In the genomic region with DNA sequence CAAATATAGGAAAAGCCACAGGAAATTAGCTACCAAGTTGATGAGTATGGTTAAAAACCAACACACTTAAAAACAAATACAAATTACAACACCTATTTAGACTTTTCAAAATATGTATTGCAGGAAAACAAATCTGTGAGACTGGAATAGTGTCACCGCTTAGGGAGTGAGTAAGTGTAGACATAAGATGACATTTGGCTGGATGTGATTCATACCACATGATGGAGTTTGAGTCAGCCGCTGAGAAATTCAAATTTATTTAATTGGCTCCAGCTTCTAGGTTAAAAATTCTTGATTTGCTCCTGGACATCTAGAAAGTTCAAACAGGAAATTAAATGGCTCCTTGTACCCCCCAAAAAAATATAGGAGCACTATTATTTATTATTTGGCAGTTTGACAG, we compare ENCODE assay signal across 23 cellular contexts.
DNase-seq lines count a peak whose midpoint lies in the region; ATAC-seq, FAIRE-seq and TF ChIP-seq lines count a peak whose summit lies in the region.
"Had no signal": no experiment of that assay in that cellular context is flagged by ENCODE, and none has a peak within 500 bp of the region (broad histone marks: within the 10 kb centered on the region; RNA-seq: fewer than 3 reads in every experiment).

No MANE protein-coding gene starts in this region.

- H3K27me3 Mint-ChIP-seq in astrocyte (ENCODE audit: low read depth, unreplicated experiment): no peaks in the 10 kb centered on the region
- H3K27me3 Mint-ChIP-seq in activated CD8-positive, alpha-beta T cell treated with anti-CD3 and anti-CD28 coated beads, Interleukin-2, amount 10 ng/mL, durations not matched to agents 7 days and 5 days (ENCODE audit: low read depth): no peaks in the 10 kb centered on the region
- H3K27me3 Mint-ChIP-seq: activated CD4-positive, alpha-beta T cell treated with anti-CD3 and anti-CD28 coated beads for 36 hours; CD8-positive, alpha-beta memory T cell had no signal

- CTCF ChIA-PET in activated CD8-positive, alpha-beta T cell treated with anti-CD3 and anti-CD28 coated beads, Interleukin-2, amount 10 ng/mL, durations not matched to agents 7 days and 5 days (lab: Charles Lee): no interaction called here

- H3K4me1 Mint-ChIP-seq in astrocyte (ENCODE audit: low read depth, unreplicated experiment): peaks cover 10% of the 10 kb centered on the region
- H3K4me1 Mint-ChIP-seq in activated CD8-positive, alpha-beta T cell treated with anti-CD3 and anti-CD28 coated beads, Interleukin-2, amount 10 ng/mL, durations not matched to agents 7 days and 5 days (ENCODE audit: low read depth): no peaks in the 10 kb centered on the region
- H3K4me1 Mint-ChIP-seq: activated CD4-positive, alpha-beta T cell treated with anti-CD3 and anti-CD28 coated beads for 36 hours; CD8-positive, alpha-beta memory T cell; neural progenitor cell had no signal

- TF ChIP-seq CTCF in astrocyte (IDR thresholded peaks at IDR 0.05; ENCODE audit: insufficient read depth, low read depth, low read length) (no peak), foreskin keratinocyte (conservative IDR thresholded peaks at IDR 0.05) (no peak)

- H3K36me3 Mint-ChIP-seq in astrocyte (ENCODE audit: low read depth, unreplicated experiment): no peaks in the 10 kb centered on the region
- no peaks in the 10 kb centered on the region for H3K36me3 Mint-ChIP-seq in activated CD8-positive, alpha-beta T cell treated with anti-CD3 and anti-CD28 coated beads, Interleukin-2, amount 10 ng/mL, durations not matched to agents 7 days and 5 days (ENCODE audit: low read depth)
- H3K36me3 Mint-ChIP-seq: CD8-positive, alpha-beta memory T cell; neural progenitor cell had no signal

- H3K27me3 ChIP-seq in astrocyte (ENCODE audit: insufficient read depth, low read length) (no peaks in the 10 kb centered on the region), foreskin keratinocyte (no peaks in the 10 kb centered on the region)
- H3K27me3 ChIP-seq: gastroesophageal sphincter, left lung, neural progenitor cell, Peyer's patch, transverse colon had no signal

- H3K4me3 ChIP-seq in astrocyte (ENCODE audit: insufficient read depth, low read depth, low read length): no peak overlapping the region
- H3K4me3 ChIP-seq: gastroesophageal sphincter, GM12878, left lung, neural progenitor cell, Peyer's patch, transverse colon had no signal

- H3K4me2 ChIP-seq in astrocyte (ENCODE audit: low read length): no peak overlapping the region
- H3K4me2 ChIP-seq: neural progenitor cell had no signal

- ATAC-seq in foreskin keratinocyte: peak; percentile 82
- no peak for ATAC-seq in activated CD8-positive, alpha-beta T cell treated with anti-CD3 and anti-CD28 coated beads, Interleukin-2, amount 10 ng/mL, durations not matched to agents 7 days and 5 days
- ATAC-seq: activated CD4-positive, alpha-beta T cell treated with anti-CD3 and anti-CD28 coated beads for 36 hours; gastroesophageal sphincter; GM12878; left lung had no signal

- POLR2A ChIA-PET in activated CD8-positive, alpha-beta T cell treated with anti-CD3 and anti-CD28 coated beads, Interleukin-2, amount 10 ng/mL, durations not matched to agents 7 days and 5 days (lab: Charles Lee): no interaction called here

- no peak overlapping the region for H2AFZ ChIP-seq in astrocyte (ENCODE audit: low read depth, low read length)
- H2AFZ ChIP-seq: neural progenitor cell had no signal

- H3K4me3 Mint-ChIP-seq in astrocyte (ENCODE audit: unreplicated experiment): no peak overlapping the region
- H3K4me3 Mint-ChIP-seq in activated CD8-positive, alpha-beta T cell treated with anti-CD3 and anti-CD28 coated beads, Interleukin-2, amount 10 ng/mL, durations not matched to agents 7 days and 5 days: no peak overlapping the region
- H3K4me3 Mint-ChIP-seq: activated CD4-positive, alpha-beta T cell treated with anti-CD3 and anti-CD28 coated beads for 36 hours; CD8-positive, alpha-beta memory T cell; neural progenitor cell had no signal

- H3K4me1 ChIP-seq in astrocyte (ENCODE audit: insufficient read depth, low read length) (no peaks in the 10 kb centered on the region), foreskin keratinocyte (no peaks in the 10 kb centered on the region)
- H3K4me1 ChIP-seq: gastroesophageal sphincter, left lung, neural progenitor cell, Peyer's patch, transverse colon had no signal

- no peaks in the 10 kb centered on the region for H3K36me3 ChIP-seq in astrocyte (ENCODE audit: insufficient read depth, low read length)
- H3K36me3 ChIP-seq: gastroesophageal sphincter, left lung, neural progenitor cell, Peyer's patch, transverse colon had no signal

- DNase-seq in AG20443 (ENCODE audit: low spot score) (peak; percentile 5), HS-5 (ENCODE audit: low read depth) (peak; percentile 23), astrocyte (ENCODE audit: low read depth) (peak; percentile 34), foreskin keratinocyte (peak in 1 of 2 donors; percentile 20), NCI-H146 treated with DMSO at 0.1 percent for 48 hours (lab: John Stamatoyannopoulos, UW; ENCODE audit: unreplicated experiment) (no peak), ureter (ENCODE audit: low spot score) (no peak), NCI-H1048 (lab: John Stamatoyannopoulos, UW) (no peak)
- no peak for DNase-seq in activated CD8-positive, alpha-beta T cell treated with anti-CD3 and anti-CD28 coated beads, Interleukin-2, amount 10 ng/mL, durations not matched to agents 7 days and 5 days
- DNase-seq: activated CD4-positive, alpha-beta T cell treated with anti-CD3 and anti-CD28 coated beads for 36 hours; activated gamma-delta T cell treated with Interleukin-2 at 50 U/mL for 16 hours; anterior cingulate cortex; CD8-positive, alpha-beta memory T cell; left lung; NCI-H1694 treated with DMSO at 0.1 percent for 48 hours; NCI-H2227 treated with DMSO at 0.1 percent for 48 hours; Peyer's patch; stimulated activated naive CD4-positive, alpha-beta T cell; transverse colon had no signal

- no peaks in the 10 kb centered on the region for H3K79me2 ChIP-seq in astrocyte (ENCODE audit: insufficient read depth, low read length)

- no peaks in the 10 kb centered on the region for H3K9me3 Mint-ChIP-seq in astrocyte (ENCODE audit: unreplicated experiment)
- H3K9me3 Mint-ChIP-seq in activated CD8-positive, alpha-beta T cell treated with anti-CD3 and anti-CD28 coated beads, Interleukin-2, amount 10 ng/mL, durations not matched to agents 7 days and 5 days (ENCODE audit: insufficient read depth): no peaks in the 10 kb centered on the region
- H3K9me3 Mint-ChIP-seq: neural progenitor cell had no signal

- no peak overlapping the region for H3K27ac Mint-ChIP-seq in astrocyte (ENCODE audit: unreplicated experiment)
- no peak overlapping the region for H3K27ac Mint-ChIP-seq in activated CD8-positive, alpha-beta T cell treated with anti-CD3 and anti-CD28 coated beads, Interleukin-2, amount 10 ng/mL, durations not matched to agents 7 days and 5 days
- H3K27ac Mint-ChIP-seq: activated CD4-positive, alpha-beta T cell treated with anti-CD3 and anti-CD28 coated beads for 36 hours; CD8-positive, alpha-beta memory T cell; neural progenitor cell had no signal

- no peak for FAIRE-seq in astrocyte (lab: Jason Lieb, UNC)
- FAIRE-seq: colon, G401.6, GM12878 had no signal

- H3K9ac ChIP-seq in astrocyte (ENCODE audit: low read length): no peak overlapping the region
- H3K9ac ChIP-seq: neural progenitor cell had no signal

- no peaks in the 10 kb centered on the region for H4K20me1 ChIP-seq in astrocyte (ENCODE audit: insufficient read depth, low read length)

- H3K27ac ChIP-seq in astrocyte (ENCODE audit: low read depth, low read length) (no peak overlapping the region), foreskin keratinocyte (no peak overlapping the region)
- H3K27ac ChIP-seq: gastroesophageal sphincter, left lung, neural progenitor cell, Peyer's patch, transverse colon had no signal

- H3K9me3 ChIP-seq in astrocyte (ENCODE audit: insufficient read depth, low read depth, low read length): no peaks in the 10 kb centered on the region
- H3K9me3 ChIP-seq: gastroesophageal sphincter, left lung, Peyer's patch had no signal

Comparison
In these comparisons a context has a peak if more than half of its experiments do, and no peak if none do; other contexts are left out.
1. DNase-seq: peak in AG20443 (single experiment), HS-5 (single experiment) and astrocyte (single experiment); none in activated CD8-positive, alpha-beta T cell treated with anti-CD3 and anti-CD28 coated beads, Interleukin-2, amount 10 ng/mL, durations not matched to agents 7 days and 5 days (single experiment), NCI-H146 treated with DMSO at 0.1 percent for 48 hours (single experiment), ureter (single experiment) and NCI-H1048 (single experiment).